Comparison of ENCODE assay signal across 8 cellular contexts in the genomic region with DNA sequence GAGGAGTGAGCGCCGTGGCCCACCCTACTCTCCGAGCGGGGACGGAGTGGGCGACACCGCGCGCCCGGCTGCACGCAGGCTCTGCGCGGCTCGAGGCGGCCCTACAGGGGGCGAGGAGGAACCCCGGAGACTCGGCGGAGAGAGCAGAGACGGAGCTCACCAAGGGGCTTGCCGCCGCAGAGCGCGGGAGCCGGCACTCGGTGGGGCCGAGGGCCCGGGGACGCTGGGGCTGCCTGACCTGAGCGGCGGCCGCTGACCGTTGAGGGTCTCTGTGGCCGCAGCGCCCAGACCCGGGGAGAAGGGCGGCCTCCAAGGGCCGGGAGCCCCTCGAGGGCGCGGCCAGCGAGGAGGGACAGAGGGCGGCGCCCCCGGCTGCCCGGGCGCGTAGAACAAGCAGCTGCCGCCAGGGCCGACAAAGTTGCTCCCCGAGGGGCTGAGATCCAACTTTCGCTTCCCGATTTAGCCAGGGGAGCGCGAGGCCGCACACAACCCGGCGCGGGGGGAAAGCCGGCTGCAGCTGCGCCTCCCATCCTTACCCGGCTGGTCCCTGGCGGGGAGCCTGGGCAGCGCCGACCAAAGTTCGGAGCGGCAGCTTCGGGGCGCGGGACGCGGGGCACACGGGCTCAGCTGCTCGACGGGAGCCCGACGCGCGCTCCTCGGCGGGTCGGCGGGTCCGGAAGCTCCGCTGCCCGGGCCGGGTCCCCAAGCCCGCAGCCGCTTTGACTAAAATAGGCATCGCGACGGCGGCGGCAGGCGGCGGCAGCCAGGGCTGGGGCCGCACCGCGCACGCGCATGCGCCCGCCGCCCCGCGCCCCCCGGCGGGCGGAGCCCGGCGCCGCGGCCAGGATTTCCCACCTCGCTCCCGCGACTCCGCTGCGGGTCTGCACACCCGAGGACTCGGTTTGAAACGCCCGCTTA. TPM values are rescaled to one million over a fixed set of nuclear protein-coding genes. Genes with fewer than 3 reads are reported as not detected.
A peak's percentile ranks its signal among the peaks of the same experiment; 100 is the strongest.
DNase-seq lines count a peak whose midpoint lies in the region; ATAC-seq and TF ChIP-seq lines count a peak whose summit lies in the region.

No MANE protein-coding gene starts in this region.

- H3K4me3 ChIP-seq in AG04449 (ENCODE audit: low read depth, low read length) = peak overlapping the region; percentile 74
- H3K4me3 ChIP-seq in heart left ventricle = peak overlapping the region; percentile 58 to 93 (median 87)

- intact Hi-C loops in heart left ventricle (cut with DNase I) = loop anchor here in 7 of 10 donors (2.0 to 10.0 kb wide), 6 partner anchors 136 to 266 kb away; a partner anchor contains a TSS

- H3K36me3 ChIP-seq in heart left ventricle = peaks cover 0 to 7% (median 0%) of the 10 kb centered on the region in 9 donors

- in situ Hi-C loops in GM13976 (cut with MboI; ENCODE audit: low sequenced_read_pairs, unreplicated experiment) = no loop called here

- TF ChIP-seq CTCF in AG04449 (IDR thresholded peaks at IDR 0.05; ENCODE audit: insufficient read depth, low read length, missing control alignments) (peak; percentile 47), GM13976 (IDR thresholded peaks at IDR 0.05; ENCODE audit: borderline replicate concordance, control extremely low read depth, extremely low read depth, insufficient read depth, missing control alignments) (no peak), heart left ventricle (IDR thresholded peaks at IDR 0.05) (peak in 8 of 12 donors; percentile 6 to 35 (median 20)), osteocyte (IDR thresholded peaks at IDR 0.05) (peak; percentile 41)

- WGBS in heart left ventricle, 4 donors = 0 to 3% (median 0%) methylated on average over 52 to 122 of the region's 122 CpGs

- POLR2A ChIA-PET in AG04449 (lab: Yijun Ruan, JAX) = no interaction called here
- POLR2A ChIA-PET in activated naive CD8-positive, alpha-beta T cell treated with anti-CD3 and anti-CD28 coated beads, Interleukin-2, amount 10 ng/mL, durations not matched to agents 7 days and 5 days (lab: Charles Lee) = no interaction called here

- CTCF ChIA-PET in AG04449 (lab: Yijun Ruan, JAX) = interaction anchor here (0.7 to 2.0 kb wide), 19 partner anchors 8 to 289 kb away, joined by 3 to 22 read pairs (median 4); a partner anchor contains a TSS

- peak overlapping the region; percentile 62 to 95 (median 91) for H3K27ac ChIP-seq in heart left ventricle

- peaks cover 0 to 33% (median 0%) of the 10 kb centered on the region in 9 donors for H3K27me3 ChIP-seq in heart left ventricle

- ATAC-seq in HG02870 (IDR thresholded peaks at IDR 0.05; ENCODE audit: unreplicated experiment) = peak; percentile 58
- ATAC-seq in activated naive CD8-positive, alpha-beta T cell treated with anti-CD3 and anti-CD28 coated beads, Interleukin-2, amount 10 ng/mL, durations not matched to agents 7 days and 5 days (ENCODE audit: low read depth) = peak; percentile 59
- ATAC-seq in heart left ventricle = peak; percentile 52 to 85 (median 82)

- H3K4me1 ChIP-seq in heart left ventricle = peaks cover 0 to 15% (median 7%) of the 10 kb centered on the region in 12 donors

- H3K36me3 Mint-ChIP-seq in activated naive CD8-positive, alpha-beta T cell treated with anti-CD3 and anti-CD28 coated beads, Interleukin-2, amount 10 ng/mL, durations not matched to agents 7 days and 5 days = no peaks in the 10 kb centered on the region
- no peaks in the 10 kb centered on the region for H3K36me3 Mint-ChIP-seq in osteocyte (ENCODE audit: unreplicated experiment)

- H3K27ac Mint-ChIP-seq in activated naive CD8-positive, alpha-beta T cell treated with anti-CD3 and anti-CD28 coated beads, Interleukin-2, amount 10 ng/mL, durations not matched to agents 7 days and 5 days = no peak overlapping the region
- H3K27ac Mint-ChIP-seq in osteocyte (ENCODE audit: unreplicated experiment) = peak overlapping the region; percentile 38

- H3K4me3 Mint-ChIP-seq in activated naive CD8-positive, alpha-beta T cell treated with anti-CD3 and anti-CD28 coated beads, Interleukin-2, amount 10 ng/mL, durations not matched to agents 7 days and 5 days = peak overlapping the region; percentile 41
- H3K4me3 Mint-ChIP-seq in osteocyte (ENCODE audit: unreplicated experiment) = peak overlapping the region; percentile 82

- no peaks in the 10 kb centered on the region for H3K9me3 Mint-ChIP-seq in activated naive CD8-positive, alpha-beta T cell treated with anti-CD3 and anti-CD28 coated beads, Interleukin-2, amount 10 ng/mL, durations not matched to agents 7 days and 5 days
- H3K9me3 Mint-ChIP-seq in osteocyte (ENCODE audit: unreplicated experiment) = no peaks in the 10 kb centered on the region

- peak in 1 of 2 donors; percentile 68 for TF ChIP-seq POLR2A in heart left ventricle (IDR thresholded peaks at IDR 0.05)

- H3K27me3 Mint-ChIP-seq in activated naive CD8-positive, alpha-beta T cell treated with anti-CD3 and anti-CD28 coated beads, Interleukin-2, amount 10 ng/mL, durations not matched to agents 7 days and 5 days = peaks cover 77% of the 10 kb centered on the region
- no peaks in the 10 kb centered on the region for H3K27me3 Mint-ChIP-seq in osteocyte (ENCODE audit: unreplicated experiment)

- H3K9me3 ChIP-seq in heart left ventricle = no peaks in the 10 kb centered on the region

- peaks cover 5% of the 10 kb centered on the region for H3K4me1 Mint-ChIP-seq in activated naive CD8-positive, alpha-beta T cell treated with anti-CD3 and anti-CD28 coated beads, Interleukin-2, amount 10 ng/mL, durations not matched to agents 7 days and 5 days
- peaks cover 5% of the 10 kb centered on the region for H3K4me1 Mint-ChIP-seq in osteocyte (ENCODE audit: unreplicated experiment)

- DNase-seq in AG04449 (ENCODE audit: low read depth, low spot score) (no peak), GM13976 (ENCODE audit: low spot score) (peak; percentile 68), NCI-H69 (lab: John Stamatoyannopoulos, UW) (peak; percentile 90), heart left ventricle (peak; percentile 75 to 88 (median 79)), osteocyte (ENCODE audit: extremely low spot score, unreplicated experiment) (peak; percentile 87), UCSD-AML1 (lab: John Stamatoyannopoulos, UW; ENCODE audit: unreplicated experiment) (no peak)
- DNase-seq in activated naive CD8-positive, alpha-beta T cell treated with anti-CD3 and anti-CD28 coated beads, Interleukin-2, amount 10 ng/mL, durations not matched to agents 7 days and 5 days = peak; percentile 56

RNA-seq across cellular contexts. Expression of a gene that starts 43.1 kb away (rescaled TPM):
- total RNA-seq in activated naive CD8-positive, alpha-beta T cell treated with anti-CD3 and anti-CD28 coated beads, Interleukin-2, amount 10 ng/mL, durations not matched to agents 7 days and 5 days = not detected
- 10 to 100 TPM; 29.3 to 59.7 (median 51.5) TPM for total RNA-seq in heart left ventricle
- 10 to 100 TPM; 53.0 to 54.0 TPM for polyA plus RNA-seq in heart left ventricle
- total RNA-seq in osteocyte = 1.6 and 2.1 TPM in 2 replicates

Comparison
In these comparisons a context has a peak if more than half of its experiments do, and no peak if none do; other contexts are left out.
1. DNase-seq: peak in GM13976 (single experiment), NCI-H69 (single experiment), activated naive CD8-positive, alpha-beta T cell treated with anti-CD3 and anti-CD28 coated beads, Interleukin-2, amount 10 ng/mL, durations not matched to agents 7 days and 5 days (single experiment), heart left ventricle (5 of 5) and osteocyte (single experiment); none in AG04449 (single experiment) and UCSD-AML1 (single experiment).
2. Peak in every context shown above with its lines, with median percentiles within 50 percentile points of each other: ATAC-seq.